ENCODE assay signal across 23 cellular contexts in the genomic region with DNA sequence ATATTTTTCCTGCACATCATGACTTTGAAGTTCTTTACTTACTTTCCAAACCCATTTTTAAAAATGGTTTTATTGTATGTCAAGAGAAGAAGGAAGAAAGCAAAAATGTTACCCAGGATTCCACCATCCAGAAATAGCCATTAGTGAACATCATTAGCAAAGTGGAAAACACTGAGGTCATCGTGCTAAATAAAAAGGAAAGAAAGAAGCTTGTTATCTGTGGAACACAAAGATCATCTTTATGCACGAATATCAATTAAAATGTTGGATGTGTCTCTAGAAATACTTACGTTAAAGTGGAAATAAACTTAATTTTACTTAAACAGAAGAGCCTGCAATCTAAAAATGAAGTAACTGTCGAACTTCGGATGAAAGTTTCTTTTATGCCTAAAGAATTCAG. TPM values are rescaled to one million over a fixed set of nuclear protein-coding genes. Genes with fewer than 3 reads are reported as not detected.
DNase-seq lines count a peak whose midpoint lies in the region; ATAC-seq and TF ChIP-seq lines count a peak whose summit lies in the region.
"Had no signal": no experiment of that assay in that cellular context is flagged by ENCODE, and none has a peak within 500 bp of the region (broad histone marks: within the 10 kb centered on the region; RNA-seq: fewer than 3 reads in every experiment).

No MANE protein-coding gene starts in this region.

- DNase-seq in Ammon's horn (ENCODE audit: low spot score) (peak; percentile 55), RWPE2 (ENCODE audit: low spot score) (no peak), epithelial cell of prostate (ENCODE audit: low read depth, low spot score) (no peak), neural crest cell (ENCODE audit: low read depth, low spot score) (no peak), erythroblast (lab: John Stamatoyannopoulos, UW) (no peak), esophagus squamous epithelium (lab: John Stamatoyannopoulos, UW) (no peak), occipital lobe (lab: John Stamatoyannopoulos, UW) (no peak)
- DNase-seq: ACHN; activated CD4-positive, alpha-beta T cell treated with anti-CD3 and anti-CD28 coated beads for 48 hours; activated naive CD4-positive, alpha-beta T cell; activated T-cell treated with anti-CD3 and anti-CD28 coated beads, Interleukin-2, amount 50 U/mL, for 48 hours; C1 segment of cervical spinal cord; DND-41; GOT3; left lung; MV-4-11; NCI-H2171; NCI-H524; T-helper 2 cell had no signal

- 81 to 82% methylated on average over 5 of the region's 5 CpGs for WGBS in esophagus squamous epithelium, 2 donors

- H3K4me3 ChIP-seq in RWPE2 (ENCODE audit: severe bottlenecking) (no peak overlapping the region), esophagus squamous epithelium (no peak overlapping the region)
- H3K4me3 ChIP-seq: left lung had no signal

- TF ChIP-seq CTCF in RWPE2 (IDR thresholded peaks at IDR 0.05; ENCODE audit: poor library complexity, severe bottlenecking) (no peak), neural crest cell (conservative IDR thresholded peaks at IDR 0.05) (no peak), esophagus squamous epithelium (IDR thresholded peaks at IDR 0.05) (no peak)

- no peaks in the 10 kb centered on the region for H3K27me3 ChIP-seq in RWPE2 (ENCODE audit: insufficient read depth, poor library complexity, severe bottlenecking)
- no peaks in the 10 kb centered on the region for H3K27me3 ChIP-seq in esophagus squamous epithelium
- H3K27me3 ChIP-seq: left lung had no signal

- peak overlapping the region; percentile 7 for H3K4me3 Mint-ChIP-seq in neural crest cell

- H3K4me1 ChIP-seq in RWPE2 (ENCODE audit: insufficient read depth, poor library complexity, severe bottlenecking) (peaks cover 16% of the 10 kb centered on the region), esophagus squamous epithelium (peaks cover 0 to 13% (median 0%) of the 10 kb centered on the region in 3 donors)
- H3K4me1 ChIP-seq: left lung had no signal

- H3K27ac Mint-ChIP-seq in neural crest cell (ENCODE audit: unreplicated experiment), result no peak overlapping the region
- H3K27ac Mint-ChIP-seq: progenitor cell of endocrine pancreas had no signal

- peaks cover 8% of the 10 kb centered on the region for H3K9me3 Mint-ChIP-seq in neural crest cell

- no peaks in the 10 kb centered on the region for H3K27me3 Mint-ChIP-seq in neural crest cell (ENCODE audit: low read depth)
- H3K27me3 Mint-ChIP-seq: progenitor cell of endocrine pancreas had no signal

- peaks cover 21% of the 10 kb centered on the region for H3K4me1 Mint-ChIP-seq in neural crest cell

- TF ChIP-seq POLR2A in erythroblast (IDR thresholded peaks at IDR 0.05; ENCODE audit: low read length) (no peak), esophagus squamous epithelium (IDR thresholded peaks at IDR 0.05) (no peak)

- H3K36me3 ChIP-seq in RWPE2 (ENCODE audit: low read depth), result peaks cover 72% of the 10 kb centered on the region
- peaks cover 14 to 72% (median 30%) of the 10 kb centered on the region in 3 donors for H3K36me3 ChIP-seq in esophagus squamous epithelium

- ATAC-seq in RWPE2 (ENCODE audit: low read depth) (no peak), HG03095 (IDR thresholded peaks at IDR 0.05; ENCODE audit: unreplicated experiment) (no peak)
- ATAC-seq: SK-N-SH treated with all-trans-retinoic acid at 6 μM for 48 hours had no signal

- H3K9me3 ChIP-seq in RWPE2 (ENCODE audit: severe bottlenecking) (no peaks in the 10 kb centered on the region), esophagus squamous epithelium (peaks cover 0 to under 1% (median 0%) of the 10 kb centered on the region in 3 donors)
- H3K9me3 ChIP-seq: left lung had no signal

- intact Hi-C loops in esophagus squamous epithelium (cut with DNase I), result no loop called here

- H3K27ac ChIP-seq in RWPE2 (ENCODE audit: poor library complexity, severe bottlenecking), result peak overlapping the region; percentile 85
- peak overlapping the region; percentile 86 for H3K27ac ChIP-seq in epithelial cell of prostate
- no peak overlapping the region for H3K27ac ChIP-seq in esophagus squamous epithelium
- H3K27ac ChIP-seq: RWPE1 had no signal

- H3K36me3 Mint-ChIP-seq in neural crest cell (ENCODE audit: low read depth), result peaks cover 34% of the 10 kb centered on the region

RNA-seq across cellular contexts. Expression of a gene that starts 27.3 kb away (rescaled TPM):
- total RNA-seq in neural crest cell (78.9 and 83.3 TPM in 2 replicates), esophagus squamous epithelium (10 to 100 TPM; 12.8 to 39.5 (median 25.9) TPM), occipital lobe (26.4 TPM)

Comparison
In these comparisons a context has a peak if more than half of its experiments do, and no peak if none do; other contexts are left out.
1. H3K27ac ChIP-seq: peak in RWPE2 (single experiment) and epithelial cell of prostate (single experiment); none in esophagus squamous epithelium (0 of 4).